12 cellular contexts compared by ENCODE assay signal in the genomic region with DNA sequence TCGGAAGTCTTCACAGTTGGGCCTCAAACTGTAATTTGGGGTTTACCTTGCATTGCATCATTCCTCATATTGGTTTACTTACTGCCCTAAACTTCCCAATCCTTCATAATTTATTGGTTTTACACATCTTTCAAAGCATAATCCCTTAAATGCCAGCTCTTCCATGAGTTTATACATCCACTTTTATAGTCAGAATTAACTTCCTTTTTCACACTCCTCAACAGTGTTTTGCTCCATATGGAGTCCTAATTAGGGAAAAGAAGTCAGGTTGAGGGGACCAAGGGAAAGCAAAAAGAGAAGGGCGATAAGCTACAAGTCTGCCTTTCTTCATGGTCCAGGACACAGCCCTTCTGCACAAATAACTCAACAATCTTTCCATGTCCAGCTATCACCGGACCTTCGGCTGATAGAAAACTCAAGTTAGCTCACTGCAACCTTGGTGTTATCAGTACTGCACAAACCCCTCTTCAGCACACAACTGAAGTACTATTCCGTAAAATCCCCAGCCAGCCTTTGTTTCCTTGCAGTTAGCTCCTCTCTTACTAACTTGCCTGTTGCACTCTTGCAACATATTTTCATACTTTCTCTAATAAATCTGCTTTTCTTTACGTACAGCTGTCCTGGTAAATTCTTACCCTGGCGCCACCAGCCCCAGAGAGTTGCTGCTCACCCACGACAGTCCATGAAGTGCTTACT. TPM values are rescaled to one million over a fixed set of nuclear protein-coding genes. Genes with fewer than 3 reads are reported as not detected.
DNase-seq lines count a peak whose midpoint lies in the region; TF ChIP-seq lines count a peak whose summit lies in the region.
"Had no signal": no experiment of that assay in that cellular context is flagged by ENCODE, and none has a peak within 500 bp of the region (broad histone marks: within the 10 kb centered on the region; RNA-seq: fewer than 3 reads in every experiment).

No MANE protein-coding gene starts in this region.

- H3K27me3 Mint-ChIP-seq in activated CD4-positive, alpha-beta T cell treated with anti-CD3 and anti-CD28 coated beads, Interleukin-2, amount 10 ng/mL, durations not matched to agents 24 days and 14 days: peaks cover 8% of the 10 kb centered on the region
- H3K27me3 Mint-ChIP-seq in activated naive CD8-positive, alpha-beta T cell treated with anti-CD3 and anti-CD28 coated beads for 36 hours: peaks cover 8% of the 10 kb centered on the region
- H3K27me3 Mint-ChIP-seq in neural crest cell (ENCODE audit: low read depth): peaks cover 8% of the 10 kb centered on the region

- in situ Hi-C loops in GM13976 (cut with MboI; ENCODE audit: low sequenced_read_pairs, unreplicated experiment): no loop called here

- no peak for TF ChIP-seq CTCF in NB4 (IDR thresholded peaks at IDR 0.05; ENCODE audit: low read depth, low read length)
- TF ChIP-seq CTCF in neural crest cell (conservative IDR thresholded peaks at IDR 0.05): no peak
- TF ChIP-seq CTCF in GM13976 (IDR thresholded peaks at IDR 0.05; ENCODE audit: borderline replicate concordance, control extremely low read depth, extremely low read depth, insufficient read depth, missing control alignments): no peak

- H3K4me1 Mint-ChIP-seq in activated CD4-positive, alpha-beta T cell treated with anti-CD3 and anti-CD28 coated beads, Interleukin-2, amount 10 ng/mL, durations not matched to agents 24 days and 14 days: peaks cover 27% of the 10 kb centered on the region
- peaks cover 35% of the 10 kb centered on the region for H3K4me1 Mint-ChIP-seq in activated naive CD8-positive, alpha-beta T cell treated with anti-CD3 and anti-CD28 coated beads for 36 hours
- H3K4me1 Mint-ChIP-seq in neural crest cell: peaks cover 26% of the 10 kb centered on the region

- H3K4me3 Mint-ChIP-seq in activated CD4-positive, alpha-beta T cell treated with anti-CD3 and anti-CD28 coated beads, Interleukin-2, amount 10 ng/mL, durations not matched to agents 24 days and 14 days: peak overlapping the region; percentile 34
- H3K4me3 Mint-ChIP-seq in activated naive CD8-positive, alpha-beta T cell treated with anti-CD3 and anti-CD28 coated beads for 36 hours: peak overlapping the region; percentile 68
- peak overlapping the region; percentile 58 for H3K4me3 Mint-ChIP-seq in neural crest cell

- H3K4me3 ChIP-seq in NB4 (ENCODE audit: low read depth, low read length): peak overlapping the region; percentile 52
- H3K4me3 ChIP-seq: skin epidermis had no signal

- peak overlapping the region; percentile 10 for H3K27ac Mint-ChIP-seq in activated CD4-positive, alpha-beta T cell treated with anti-CD3 and anti-CD28 coated beads, Interleukin-2, amount 10 ng/mL, durations not matched to agents 24 days and 14 days
- H3K27ac Mint-ChIP-seq in activated naive CD8-positive, alpha-beta T cell treated with anti-CD3 and anti-CD28 coated beads for 36 hours: peak overlapping the region; percentile 52
- no peak overlapping the region for H3K27ac Mint-ChIP-seq in neural crest cell (ENCODE audit: unreplicated experiment)

- peaks cover 40% of the 10 kb centered on the region for H3K36me3 Mint-ChIP-seq in activated CD4-positive, alpha-beta T cell treated with anti-CD3 and anti-CD28 coated beads, Interleukin-2, amount 10 ng/mL, durations not matched to agents 24 days and 14 days (ENCODE audit: low read depth)
- H3K36me3 Mint-ChIP-seq in activated naive CD8-positive, alpha-beta T cell treated with anti-CD3 and anti-CD28 coated beads for 36 hours: peaks cover 44% of the 10 kb centered on the region
- peaks cover 13% of the 10 kb centered on the region for H3K36me3 Mint-ChIP-seq in neural crest cell (ENCODE audit: low read depth)

- no peak for DNase-seq in activated CD4-positive, alpha-beta T cell treated with anti-CD3 and anti-CD28 coated beads, Interleukin-2, amount 10 ng/mL, durations not matched to agents 24 days and 14 days
- DNase-seq in activated CD4-positive, alpha-beta T cell treated with anti-CD3 and anti-CD28 coated beads for 48 hours: no peak
- DNase-seq in NB4 (ENCODE audit: low read depth): peak; percentile 40
- no peak for DNase-seq in activated naive CD8-positive, alpha-beta T cell treated with anti-CD3 and anti-CD28 coated beads for 36 hours
- no peak for DNase-seq in neural crest cell (ENCODE audit: low read depth, low spot score)
- DNase-seq in KG1 (lab: John Stamatoyannopoulos, UW): no peak
- no peak for DNase-seq in GM13976 (ENCODE audit: low spot score)
- no peak for DNase-seq in hepatic stellate cell (ENCODE audit: low spot score)
- DNase-seq: ACHN, NCI-H2227 treated with DMSO at 0.1 percent for 48 hours, SHP77 treated with DMSO at 0.1 percent for 48 hours had no signal

- TF ChIP-seq POLR2A in NB4 (IDR thresholded peaks at IDR 0.05; ENCODE audit: extremely low read depth, insufficient read length): no peak

- H3K9me3 Mint-ChIP-seq in activated CD4-positive, alpha-beta T cell treated with anti-CD3 and anti-CD28 coated beads, Interleukin-2, amount 10 ng/mL, durations not matched to agents 24 days and 14 days: no peaks in the 10 kb centered on the region
- no peaks in the 10 kb centered on the region for H3K9me3 Mint-ChIP-seq in activated naive CD8-positive, alpha-beta T cell treated with anti-CD3 and anti-CD28 coated beads for 36 hours
- H3K9me3 Mint-ChIP-seq in neural crest cell: no peaks in the 10 kb centered on the region

- intact Hi-C loops in activated CD4-positive, alpha-beta T cell treated with anti-CD3 and anti-CD28 coated beads, Interleukin-2, amount 10 ng/mL, durations not matched to agents 24 days and 14 days (cut with micrococcal nuclease): loop anchor here (5.0 to 10.0 kb wide), 2 partner anchors 508 to 716 kb away; partner anchors contain the start of genes CAGE1, RIOK1 and SNRNP48

RNA-seq across cellular contexts. Expression of gene EEF1E1, which starts 2.0 kb away (rescaled TPM):
- 93.6 and 95.9 TPM in 2 replicates for total RNA-seq in activated CD4-positive, alpha-beta T cell treated with anti-CD3 and anti-CD28 coated beads, Interleukin-2, amount 10 ng/mL, durations not matched to agents 24 days and 14 days
- 10 to 100 TPM; 92.0 to 92.6 TPM for total RNA-seq in activated naive CD8-positive, alpha-beta T cell treated with anti-CD3 and anti-CD28 coated beads for 36 hours
- 49.9 and 53.2 TPM in 2 replicates for total RNA-seq in neural crest cell

RNA-seq across cellular contexts. Expression of gene BLOC1S5, which starts 36.1 kb away (rescaled TPM):
- total RNA-seq in activated CD4-positive, alpha-beta T cell treated with anti-CD3 and anti-CD28 coated beads, Interleukin-2, amount 10 ng/mL, durations not matched to agents 24 days and 14 days: 15.7 and 19.6 TPM in 2 replicates
- 10 to 100 TPM; 20.5 to 24.4 TPM for total RNA-seq in activated naive CD8-positive, alpha-beta T cell treated with anti-CD3 and anti-CD28 coated beads for 36 hours
- total RNA-seq in neural crest cell: 21.9 and 23.2 TPM in 2 replicates
